ENCODE assay signal across 8 cellular contexts in the genomic region with DNA sequence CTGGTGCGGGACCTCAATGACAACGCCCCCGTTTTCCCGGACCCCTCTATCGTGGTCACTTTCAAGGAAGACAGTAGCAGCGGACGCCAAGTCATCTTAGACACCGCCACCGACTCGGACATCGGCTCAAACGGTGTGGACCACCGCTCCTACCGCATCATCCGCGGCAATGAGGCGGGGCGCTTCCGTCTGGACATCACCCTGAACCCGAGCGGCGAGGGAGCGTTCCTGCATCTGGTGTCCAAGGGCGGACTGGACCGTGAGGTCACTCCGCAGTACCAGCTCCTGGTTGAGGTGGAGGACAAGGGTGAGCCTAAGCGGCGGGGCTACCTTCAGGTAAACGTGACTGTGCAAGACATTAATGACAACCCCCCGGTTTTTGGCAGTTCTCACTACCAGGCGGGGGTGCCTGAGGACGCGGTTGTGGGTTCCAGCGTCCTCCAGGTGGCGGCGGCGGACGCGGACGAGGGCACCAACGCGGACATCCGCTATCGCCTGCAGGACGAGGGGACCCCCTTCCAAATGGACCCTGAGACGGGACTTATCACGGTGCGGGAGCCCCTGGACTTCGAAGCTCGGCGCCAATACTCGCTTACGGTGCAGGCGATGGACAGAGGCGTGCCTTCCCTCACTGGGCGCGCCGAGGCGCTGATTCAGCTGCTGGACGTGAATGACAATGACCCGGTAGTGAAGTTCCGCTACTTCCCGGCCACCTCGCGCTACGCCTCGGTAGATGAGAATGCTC. TPM values are rescaled to one million over a fixed set of nuclear protein-coding genes. Genes with fewer than 3 reads are reported as not detected.
A peak's percentile ranks its signal among the peaks of the same experiment; 100 is the strongest.
DNase-seq lines count a peak whose midpoint lies in the region; ATAC-seq, FAIRE-seq and TF ChIP-seq lines count a peak whose summit lies in the region.

No MANE protein-coding gene starts in this region.

- no peaks in the 10 kb centered on the region for H3K36me3 ChIP-seq in MM.1S (replicated peaks; ENCODE audit: insufficient read depth, low read length)
- no peaks in the 10 kb centered on the region for H3K36me3 ChIP-seq in thoracic aorta

- intact Hi-C loops in dorsolateral prefrontal cortex (cut with DNase I): loop anchor here (2.0 to 10.0 kb wide), 6 partner anchors 35 to 1288 kb away; no protein-coding TSS in a partner anchor

- H3K4me1 ChIP-seq in MM.1S (ENCODE audit: low read length) (peaks cover 12% of the 10 kb centered on the region), thoracic aorta (ENCODE audit: control insufficient read depth in 1 of 2, low read depth in 2 of 2) (peaks cover 24 to 56% of the 10 kb centered on the region in 2 donors)

- FAIRE-seq in GM12892 (lab: Jason Lieb, UNC): no peak

- H3K9ac ChIP-seq in MM.1S (ENCODE audit: low read length): no peak overlapping the region

- ATAC-seq in thoracic aorta (ENCODE audit: insufficient number of reproducible peaks, low FRiP score, low read depth): no peak
- ATAC-seq in GM19395 (IDR thresholded peaks at IDR 0.05; ENCODE audit: unreplicated experiment): no peak

- peak overlapping the region; percentile 95 for H2AFZ ChIP-seq in MM.1S (ENCODE audit: low read length)

- peaks cover 9% of the 10 kb centered on the region; the same call in 1 of the 2 replicates for H3F3A ChIP-seq in MM.1S (ENCODE audit: insufficient read depth, low read length)

- H3K9me3 ChIP-seq in MM.1S (replicated peaks; ENCODE audit: insufficient read depth, low read length) (no peaks in the 10 kb centered on the region), thoracic aorta (no peaks in the 10 kb centered on the region)

- H3K79me2 ChIP-seq in MM.1S (ENCODE audit: low read length): no peaks in the 10 kb centered on the region

- H3K27me3 ChIP-seq in MM.1S (replicated peaks; ENCODE audit: insufficient read depth, low read length) (no peaks in the 10 kb centered on the region), dorsolateral prefrontal cortex (peaks cover 0 to 20% (median 0%) of the 10 kb centered on the region in 45 donors), thoracic aorta (replicated peaks; ENCODE audit: insufficient read depth) (no peaks in the 10 kb centered on the region)

- no peak for TF ChIP-seq POLR2A in GM12892 (IDR thresholded peaks at IDR 0.05; ENCODE audit: low read depth, low read length)

- H4K20me1 ChIP-seq in MM.1S (ENCODE audit: insufficient read depth, low read length): no peaks in the 10 kb centered on the region

- H3K27ac ChIP-seq in MM.1S (ENCODE audit: low read length): no peak overlapping the region
- H3K27ac ChIP-seq in dorsolateral prefrontal cortex: peak overlapping the region in 47 of 59 donors; percentile 3 to 96 (median 91)
- H3K27ac ChIP-seq in thoracic aorta: peak overlapping the region; percentile 85 to 96

- H3K9me2 ChIP-seq in MM.1S (replicated peaks; ENCODE audit: insufficient read depth, low read length): no peaks in the 10 kb centered on the region

- peak overlapping the region; percentile 92 for H3K4me3 ChIP-seq in MM.1S (ENCODE audit: low read length)
- H3K4me3 ChIP-seq in dorsolateral prefrontal cortex: peak overlapping the region; percentile 65 to 96 (median 85)
- H3K4me3 ChIP-seq in thoracic aorta: peak overlapping the region; percentile 84

- DNase-seq in D341Med (ENCODE audit: low spot score): peak; percentile 55
- no peak for DNase-seq in MM.1S
- peak in 7 of 10 donors; percentile 19 to 68 (median 48) for DNase-seq in dorsolateral prefrontal cortex
- peak; percentile 44 to 56 for DNase-seq in lung microvascular endothelial cell (ENCODE audit: low read depth in 2 of 2)
- no peak for DNase-seq in thoracic aorta (ENCODE audit: low spot score)
- no peak for DNase-seq in effector CD4-positive, alpha-beta T cell
- no peak for DNase-seq in GM12892 (ENCODE audit: insufficient read length)

- TF ChIP-seq CTCF in MM.1S (IDR thresholded peaks at IDR 0.05; ENCODE audit: low read length) (no peak), dorsolateral prefrontal cortex (IDR thresholded peaks at IDR 0.05 in 54 of 56, conservative IDR thresholded peaks at IDR 0.05 in 2 of 56; ENCODE audit: low read depth in 1 of 56, partially characterized antibody in 56 of 56) (peak in 36 of 56 donors; percentile 7 to 52 (median 35)), thoracic aorta (IDR thresholded peaks at IDR 0.05) (no peak)

- H3K4me2 ChIP-seq in MM.1S (ENCODE audit: low read depth, low read length): peak overlapping the region; percentile 93

RNA-seq across cellular contexts. Expression of a gene that starts 2.2 kb away (rescaled TPM):
- total RNA-seq in dorsolateral prefrontal cortex: 10 to 100 TPM in 28 of 120 experiments, 1 to 10 TPM in 92; 3.9 to 15.1 (median 7.6) TPM
- total RNA-seq in lung microvascular endothelial cell: 40.3 and 51.8 TPM in 2 replicates
- total RNA-seq in thoracic aorta: 10 to 100 TPM; 53.6 to 83.7 TPM
- polyA plus RNA-seq in GM12892 (2012; ENCODE audit: missing spikeins): not detected

Comparison
In these comparisons a context has a peak if more than half of its experiments do, and no peak if none do; other contexts are left out.
1. DNase-seq: peak in D341Med (single experiment), dorsolateral prefrontal cortex (7 of 10) and lung microvascular endothelial cell (2 of 2); none in MM.1S (single experiment), thoracic aorta (single experiment), effector CD4-positive, alpha-beta T cell (single experiment) and GM12892 (single experiment).
2. CTCF ChIP-seq: peak in dorsolateral prefrontal cortex (36 of 56); none in MM.1S (single experiment) and thoracic aorta (single experiment).
3. Peak in every context shown above with its lines, with median percentiles within 50 percentile points of each other: H3K4me3 ChIP-seq.